11 cellular contexts compared by ENCODE assay signal in genomic region chr1:107407011-107407410, GRCh38.
"Had no signal": no experiment of that assay in that cellular context is flagged by ENCODE, and none has a peak within 500 bp of the region (broad histone marks: within the 10 kb centered on the region; RNA-seq: fewer than 3 reads in every experiment).

No MANE protein-coding gene starts in this region.

- H3K9me3 Mint-ChIP-seq: GM23338, H9, HFFc6 had no signal

- H3K9ac ChIP-seq: GM23248 had no signal

- H2AFZ ChIP-seq: GM23248, GM23338 had no signal

- DNase-seq: GM23248, GOT3, H7, H9, HCEC 1CT, HFFc6 had no signal

- ATAC-seq: GM23338, HCT116 had no signal

- H3K4me2 ChIP-seq: GM23338 had no signal

- FAIRE-seq: H1, H54 had no signal

- H3K4me1 ChIP-seq: HAP-1 had no signal

- H3K36me3 ChIP-seq: HAP-1 had no signal

- H3K4me3 Mint-ChIP-seq: GM23338, H9, HFFc6 had no signal

- H3K4me3 ChIP-seq: GM23248, GM23338, HAP-1 had no signal

- H3K27ac Mint-ChIP-seq: GM23338, H9, HFFc6 had no signal

- H3K9me3 ChIP-seq: HAP-1 had no signal

- H3K27ac ChIP-seq: GM23248 had no signal
